Comparison of ENCODE assay signal across 26 cellular contexts in the genomic region with DNA sequence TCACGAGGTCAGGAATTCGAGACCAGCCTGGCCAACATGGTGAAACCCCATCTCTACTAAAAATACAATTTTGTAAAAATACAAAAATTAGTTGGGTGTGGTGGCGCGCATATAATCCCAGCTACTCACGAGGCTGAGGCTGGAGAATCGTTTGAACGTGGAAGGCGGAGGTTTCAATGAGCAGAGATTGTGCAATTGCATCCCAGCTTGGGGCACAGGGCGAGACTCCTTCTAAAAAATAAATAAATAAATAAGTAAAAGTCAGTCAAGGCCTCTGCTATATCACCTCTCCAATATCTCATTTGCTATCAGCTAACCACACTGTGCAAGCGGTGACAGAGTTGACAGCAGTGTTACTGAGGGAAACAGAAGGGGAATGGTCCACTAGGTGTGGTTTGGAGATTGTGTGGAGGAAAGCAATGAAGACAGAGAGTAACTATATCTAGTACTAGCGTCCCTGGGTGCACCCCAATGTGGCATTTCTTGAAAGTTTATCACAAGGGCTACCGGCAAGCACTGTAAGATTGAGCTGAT.
"Had no signal": no experiment of that assay in that cellular context is flagged by ENCODE, and none has a peak within 500 bp of the region (broad histone marks: within the 10 kb centered on the region; RNA-seq: fewer than 3 reads in every experiment).

No MANE protein-coding gene starts in this region.

- ATAC-seq: stimulated activated effector memory CD8-positive, alpha-beta T cell treated with anti-CD3 and anti-CD28 coated beads, Interleukin-12 subunit alpha, Interleukin-12 subunit beta, amount 100 ng/mL, for 72 hours; stimulated activated memory B cell treated with anti-CD40 and anti-IgM and Interleukin-4, amounts not matched to agents 10 μg/mL and 1 μg/mL and 100 μg/mL, for 72 hours; stimulated activated naive B cell treated with anti-CD40 and anti-IgM and Interleukin-4, amounts not matched to agents 10 μg/mL and 1 μg/mL and 100 μg/mL, for 72 hours; stimulated activated naive CD8-positive, alpha-beta T cell treated with anti-CD3 and anti-CD28 coated beads, Interleukin-15, amount 100 ng/mL, for 72 hours; stimulated activated naive CD8-positive, alpha-beta T cell treated with anti-CD3 and anti-CD28 coated beads, Interleukin-15, Interleukin-2, amounts not matched to agents 100 U/mL and 50 U/mL, for 24 hours; upper lobe of right lung had no signal

- DNase-seq: stimulated activated CD4-positive, alpha-beta T cell treated with anti-CD3 and anti-CD28 coated beads, Interleukin-2, amount 100 ng/mL, for 48 hours; stimulated activated CD4-positive, alpha-beta T cell treated with anti-CD3 and anti-CD28 coated beads, Interleukin-4, amount 100 ng/mL, for 1 hour; stimulated activated CD4-positive, alpha-beta T cell treated with anti-CD3 and anti-CD28 coated beads, Interleukin-4, amount 100 ng/mL, for 24 hours; stimulated activated CD4-positive, alpha-beta T cell treated with anti-CD3 and anti-CD28 coated beads, Interleukin-4, amount 100 ng/mL, for 4 hours; stimulated activated CD8-positive, alpha-beta memory T cell treated with anti-CD3 and anti-CD28 coated beads, Interleukin-4, amount 100 ng/mL, for 48 hours; stimulated activated naive B cell treated with anti-CD40 and anti-IgM and Interleukin-4, amounts not matched to agents 10 μg/mL and 1 μg/mL and 100 μg/mL, for 72 hours; stimulated activated naive CD4-positive, alpha-beta T cell; stimulated activated naive CD4-positive, alpha-beta T cell treated with Interleukin-2 at 50 U/mL for 16 hours; stimulated activated naive CD8-positive, alpha-beta T cell treated with anti-CD3 and anti-CD28 coated beads, Interleukin-15, amount 100 ng/mL, for 72 hours; stimulated activated naive CD8-positive, alpha-beta T cell treated with anti-CD3 and anti-CD28 coated beads, Interleukin-15, Interleukin-2, amounts not matched to agents 100 U/mL and 50 U/mL, for 24 hours; stomach; substantia nigra; testis; thyroid gland; tibial artery; transverse colon; upper lobe of left lung; upper lobe of right lung; uterus had no signal

- FAIRE-seq: urothelium cell line had no signal

- H3K27ac ChIP-seq: stomach, suprapubic skin, testis, thoracic aorta, thyroid gland, tibial artery, tibial nerve, transverse colon, upper lobe of left lung, upper lobe of right lung, uterus, vagina had no signal

- H3K9me3 ChIP-seq: stomach, suprapubic skin, testis, thoracic aorta, thyroid gland, tibial artery, tibial nerve, transverse colon, upper lobe of left lung, upper lobe of right lung, uterus, vagina had no signal

- H3K4me1 ChIP-seq: stomach, suprapubic skin, testis, thyroid gland, tibial artery, tibial nerve, transverse colon, upper lobe of left lung, upper lobe of right lung, uterus, vagina had no signal

- H3K36me3 ChIP-seq: stomach, suprapubic skin, thoracic aorta, thyroid gland, tibial artery, tibial nerve, transverse colon, upper lobe of left lung, upper lobe of right lung, uterus, vagina had no signal

- H3K4me3 ChIP-seq: stomach, suprapubic skin, testis, thoracic aorta, thyroid gland, tibial artery, tibial nerve, transverse colon, upper lobe of left lung, upper lobe of right lung, uterus, vagina had no signal

- H3K27me3 ChIP-seq: stomach, suprapubic skin, testis, thyroid gland, tibial artery, tibial nerve, transverse colon, upper lobe of left lung, upper lobe of right lung, uterus, vagina had no signal
